ENCODE assay signal across 8 cellular contexts in genomic region chr5:172715931-172716682, GRCh38. TPM values are rescaled to one million over a fixed set of nuclear protein-coding genes. Genes with fewer than 3 reads are reported as not detected.
DNase-seq lines count a peak whose midpoint lies in the region; ATAC-seq and TF ChIP-seq lines count a peak whose summit lies in the region.

No MANE protein-coding gene starts in this region.

- no peaks in the 10 kb centered on the region for H4K20me1 ChIP-seq in PC-9 (ENCODE audit: insufficient read depth)

- H3F3A ChIP-seq in PC-9 (ENCODE audit: insufficient read depth, low read depth) = peaks cover 4% of the 10 kb centered on the region; the same call in 1 of the 2 replicates

- H3K9me2 ChIP-seq in PC-9 (ENCODE audit: insufficient read depth) = no peaks in the 10 kb centered on the region

- H3K4me2 ChIP-seq in PC-9 = 0 out of 2 replicates have a peak overlapping the region, but pooled peaks have one; percentile 41

- DNase-seq in EL (peak; percentile 25), PC-9 (no peak), esophagus squamous epithelium (lab: John Stamatoyannopoulos, UW) (no peak), sigmoid colon (peak; percentile 64), GF-D8 (lab: John Stamatoyannopoulos, UW) (no peak), A673 (ENCODE audit: low spot score) (no peak)
- DNase-seq in stimulated activated CD8-positive, alpha-beta memory T cell treated with anti-CD3 and anti-CD28 coated beads, Interleukin-4, amount 100 ng/mL, for 48 hours = no peak

- no peak for TF ChIP-seq CTCF in PC-9 (conservative IDR thresholded peaks at IDR 0.05)
- TF ChIP-seq CTCF in esophagus squamous epithelium (IDR thresholded peaks at IDR 0.05) = no peak
- TF ChIP-seq CTCF in sigmoid colon (IDR thresholded peaks at IDR 0.05) = no peak
- no peak for TF ChIP-seq CTCF in A673 (conservative IDR thresholded peaks at IDR 0.05; ENCODE audit: low read depth, low read length)

- POLR2A ChIA-PET in PC-9 (lab: Charles Lee; ENCODE audit: unreplicated experiment) = interaction anchor here (0.5 to 0.7 kb wide), 2 partner anchors 189 to 564 kb away, joined by 3 read pairs; no protein-coding TSS in a partner anchor
- POLR2A ChIA-PET in A673 (lab: Charles Lee; ENCODE audit: low non-redundant PET) = no interaction called here

- BruUV-seq in PC-9 (replicated peaks; lab: Mats Ljungman, UMichigan) (no TSS peak), A673 (replicated peaks; lab: Mats Ljungman, UMichigan) (no TSS peak)

- H3K9me3 ChIP-seq in PC-9 (ENCODE audit: insufficient read depth, low read depth) = no peaks in the 10 kb centered on the region
- no peaks in the 10 kb centered on the region for H3K9me3 ChIP-seq in esophagus squamous epithelium
- no peaks in the 10 kb centered on the region for H3K9me3 ChIP-seq in sigmoid colon
- H3K9me3 ChIP-seq in A673 (ENCODE audit: low read depth, low read length, poor library complexity, severe bottlenecking) = no peaks in the 10 kb centered on the region

- intact Hi-C loops in PC-9 (cut with micrococcal nuclease; ENCODE audit: unreplicated experiment) = loop anchor here (1.0 to 5.0 kb wide), 6 partner anchors 85 to 901 kb away; partner anchors contain the start of gene BOD1
- intact Hi-C loops in esophagus squamous epithelium (cut with DNase I) = loop anchor here (5.0 kb wide), 1 partner anchor 56 kb away; the partner anchor contains the start of gene DUSP1
- intact Hi-C loops in sigmoid colon (cut with DNase I) = loop anchor here (1.0 to 10.0 kb wide), 3 partner anchors 56 to 429 kb away; partner anchors contain the start of gene BNIP1
- intact Hi-C loops in A673 (cut with micrococcal nuclease; ENCODE audit: unreplicated experiment) = loop anchor here (2.0 kb wide), 1 partner anchor 49 kb away; no protein-coding TSS in a partner anchor

- CTCF ChIA-PET in PC-9 (lab: Charles Lee) (interaction anchor here (0.5 to 1.2 kb wide), 6 partner anchors 9 to 215 kb away, joined by 3 to 10 read pairs (median 3); no protein-coding TSS in a partner anchor), A673 (lab: Charles Lee) (interaction anchor here (1.2 kb wide), 2 partner anchors 214 to 216 kb away, joined by 3 to 4 read pairs; no protein-coding TSS in a partner anchor)

- H3K4me3 ChIP-seq in PC-9 = no peak overlapping the region
- no peak overlapping the region for H3K4me3 ChIP-seq in esophagus squamous epithelium
- H3K4me3 ChIP-seq in sigmoid colon = no peak overlapping the region
- no peak overlapping the region for H3K4me3 ChIP-seq in A673 (ENCODE audit: low read depth, low read length, poor library complexity, severe bottlenecking)

- TF ChIP-seq EP300 in sigmoid colon (IDR thresholded peaks at IDR 0.05) = no peak

- TF ChIP-seq POLR2A in esophagus squamous epithelium (IDR thresholded peaks at IDR 0.05) = no peak
- TF ChIP-seq POLR2A in sigmoid colon (IDR thresholded peaks at IDR 0.05) = no peak

- H3K27me3 ChIP-seq in PC-9 (ENCODE audit: insufficient read depth, low read depth) = no peaks in the 10 kb centered on the region
- H3K27me3 ChIP-seq in esophagus squamous epithelium = peaks cover 0 to 4% (median 0%) of the 10 kb centered on the region in 4 donors
- peaks cover 0 to 5% (median 0%) of the 10 kb centered on the region in 3 donors for H3K27me3 ChIP-seq in sigmoid colon
- H3K27me3 ChIP-seq in A673 (replicated peaks; ENCODE audit: insufficient read depth, low read depth, low read length, poor library complexity) = no peaks in the 10 kb centered on the region

- peaks cover 14% of the 10 kb centered on the region for H3K4me1 ChIP-seq in PC-9 (replicated peaks; ENCODE audit: insufficient read depth)
- H3K4me1 ChIP-seq in esophagus squamous epithelium = peaks cover 19 to 54% (median 33%) of the 10 kb centered on the region in 3 donors
- H3K4me1 ChIP-seq in sigmoid colon = peaks cover 0 to 41% (median 20%) of the 10 kb centered on the region in 4 donors
- H3K4me1 ChIP-seq in A673 (ENCODE audit: insufficient read depth, low read length, poor library complexity, severe bottlenecking) = peaks cover 3% of the 10 kb centered on the region

- H2AFZ ChIP-seq in PC-9 = no peak overlapping the region

- no peak for ATAC-seq in GM19324 (IDR thresholded peaks at IDR 0.05; ENCODE audit: low FRiP score, unreplicated experiment)

- H3K36me3 ChIP-seq in PC-9 (ENCODE audit: low read depth) (no peaks in the 10 kb centered on the region), esophagus squamous epithelium (no peaks in the 10 kb centered on the region), sigmoid colon (no peaks in the 10 kb centered on the region), A673 (ENCODE audit: insufficient read depth, low read length, poor library complexity, severe bottlenecking) (no peaks in the 10 kb centered on the region)

- no peaks in the 10 kb centered on the region for H3K79me2 ChIP-seq in PC-9 (ENCODE audit: low read depth)

- H3K27ac ChIP-seq in PC-9 (no peak overlapping the region), esophagus squamous epithelium (peak overlapping the region; percentile 54 to 86 (median 78)), sigmoid colon (peak overlapping the region; percentile 1 to 77 (median 64)), A673 (ENCODE audit: low read depth, low read length, poor library complexity, severe bottlenecking) (no peak overlapping the region)

- 68 to 86% methylated on average over 6 to 7 of the region's 13 CpGs for WGBS in esophagus squamous epithelium, 2 donors
- 84 to 89% methylated on average over 13 of the region's 13 CpGs for WGBS in sigmoid colon, 2 donors

RNA-seq across cellular contexts. Expression of gene DUSP1, which starts 54.9 kb away (rescaled TPM):
- total RNA-seq in PC-9 (2021) (10.3 and 18.4 TPM in 2 replicates), esophagus squamous epithelium (100 to 1,000 TPM; 222 to 415 (median 252) TPM), sigmoid colon (1,000 to 10,000 TPM in 1 of 4 donors, 100 to 1,000 TPM in 3; 449 to 1,033 (median 779) TPM), A673 (2021) (11.3 and 13.1 TPM in 2 replicates)
- polyA plus RNA-seq in sigmoid colon = 100 to 1,000 TPM in 2 of 3 donors, 10 to 100 TPM in 1; 99.9 to 253 (median 136) TPM

Comparison
In these comparisons a context has a peak if more than half of its experiments do, and no peak if none do; other contexts are left out.
1. DNase-seq: peak in EL (single experiment) and sigmoid colon (single experiment); none in PC-9 (0 of 2), esophagus squamous epithelium (single experiment), stimulated activated CD8-positive, alpha-beta memory T cell treated with anti-CD3 and anti-CD28 coated beads, Interleukin-4, amount 100 ng/mL, for 48 hours (single experiment), GF-D8 (single experiment) and A673 (single experiment).
2. H3K27ac ChIP-seq: peak in esophagus squamous epithelium (4 of 4) and sigmoid colon (4 of 4); none in PC-9 (single experiment) and A673 (single experiment).
3. RNA of gene DUSP1, which starts 54.9 kb away (total RNA-seq): 449 to 1,033 TPM in sigmoid colon and 222 to 415 TPM in esophagus squamous epithelium; 11.3 to 13.1 TPM in A673 and 10.3 to 18.4 TPM in PC-9; every median in the first group is over 10 times any median in the second.